Comparison of ENCODE assay signal across 11 cellular contexts in the genomic region with DNA sequence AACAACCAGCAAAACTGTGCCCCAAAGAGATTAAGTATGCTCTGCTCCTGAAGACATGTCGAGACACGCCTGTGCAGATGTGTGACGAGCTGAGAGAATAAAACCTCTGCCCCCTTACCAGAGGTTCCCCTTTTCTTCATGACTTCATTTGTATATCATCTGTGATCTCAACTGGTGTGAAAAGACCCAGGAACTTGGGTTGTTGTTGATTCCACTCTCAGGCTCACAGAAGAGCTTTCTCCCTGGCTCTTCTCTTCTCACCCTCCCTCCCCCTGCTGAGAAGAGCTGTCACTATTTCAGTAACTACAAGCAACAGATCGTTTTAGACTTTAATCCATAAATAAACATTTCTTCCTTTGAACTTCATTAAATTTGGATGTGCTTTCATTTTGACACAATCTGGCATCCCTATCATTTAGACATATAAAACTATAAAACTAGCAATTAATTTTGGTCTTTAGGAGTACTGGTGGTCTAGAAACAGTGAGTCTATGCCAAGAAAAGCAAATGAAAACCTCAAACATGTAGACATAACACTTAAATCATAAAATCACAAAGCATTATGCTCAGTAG.
DNase-seq lines count a peak whose midpoint lies in the region; ATAC-seq and TF ChIP-seq lines count a peak whose summit lies in the region.
"Had no signal": no experiment of that assay in that cellular context is flagged by ENCODE, and none has a peak within 500 bp of the region (broad histone marks: within the 10 kb centered on the region; RNA-seq: fewer than 3 reads in every experiment).

No MANE protein-coding gene starts in this region.

- ATAC-seq in HG03175 (IDR thresholded peaks at IDR 0.05; ENCODE audit: unreplicated experiment): peak; percentile 92
- ATAC-seq: effector memory CD8-positive, alpha-beta T cell had no signal

- TF ChIP-seq POLR2A in thyroid gland (IDR thresholded peaks at IDR 0.05): no peak

- H3K27me3 ChIP-seq in WERI-Rb-1 (ENCODE audit: insufficient read depth, low read depth, severe bottlenecking) (no peaks in the 10 kb centered on the region), thyroid gland (no peaks in the 10 kb centered on the region)

- H3K9me3 ChIP-seq in WERI-Rb-1 (ENCODE audit: severe bottlenecking) (no peaks in the 10 kb centered on the region), thyroid gland (no peaks in the 10 kb centered on the region)

- TF ChIP-seq CTCF in WERI-Rb-1 (IDR thresholded peaks at IDR 0.05; ENCODE audit: low read depth, low read length): no peak
- TF ChIP-seq CTCF in thyroid gland (IDR thresholded peaks at IDR 0.05): no peak

- no peaks in the 10 kb centered on the region for H3K36me3 ChIP-seq in WERI-Rb-1
- H3K36me3 ChIP-seq in thyroid gland: no peaks in the 10 kb centered on the region

- H3K27ac ChIP-seq in WERI-Rb-1: peak overlapping the region; percentile 85
- H3K27ac ChIP-seq in thyroid gland: peak overlapping the region; percentile 12 to 98 (median 81)

- WGBS in thyroid gland, 2 donors: 69 to 71% methylated on average over 4 of the region's 4 CpGs

- DNase-seq in NCI-H345 (lab: John Stamatoyannopoulos, UW): peak; percentile 12
- no peak for DNase-seq in NCI-H345 treated with DMSO at 0.1 percent for 48 hours (lab: John Stamatoyannopoulos, UW; ENCODE audit: unreplicated experiment)
- peak; percentile 31 for DNase-seq in WERI-Rb-1
- DNase-seq in thyroid gland: no peak
- no peak for DNase-seq in NCI-H82 treated with DMSO at 0.1 percent for 48 hours (lab: John Stamatoyannopoulos, UW; ENCODE audit: unreplicated experiment)
- no peak for DNase-seq in amniotic stem cell (lab: John Stamatoyannopoulos, UW)
- no peak for DNase-seq in activated CD4-positive, alpha-beta T cell treated with anti-CD3 and anti-CD28 coated beads for 48 hours
- DNase-seq: ACHN; activated T-cell treated with anti-CD3 and anti-CD28 coated beads, Interleukin-2, amount 50 U/mL, for 48 hours; effector memory CD8-positive, alpha-beta T cell had no signal

- no peak overlapping the region for H3K4me3 ChIP-seq in WERI-Rb-1 (ENCODE audit: low read depth, low read length)
- no peak overlapping the region for H3K4me3 ChIP-seq in thyroid gland (replicated peaks in 1 of 3)

- intact Hi-C loops in thyroid gland (cut with DNase I): no loop called here

- peaks cover 29 to 41% of the 10 kb centered on the region in 2 donors for H3K4me1 ChIP-seq in thyroid gland

Comparison
In these comparisons a context has a peak if more than half of its experiments do, and no peak if none do; other contexts are left out.
1. DNase-seq: peak in NCI-H345 (single experiment) and WERI-Rb-1 (single experiment); none in NCI-H345 treated with DMSO at 0.1 percent for 48 hours (single experiment), thyroid gland (0 of 2), NCI-H82 treated with DMSO at 0.1 percent for 48 hours (single experiment), amniotic stem cell (single experiment) and activated CD4-positive, alpha-beta T cell treated with anti-CD3 and anti-CD28 coated beads for 48 hours (single experiment).